ENCODE assay signal across 25 cellular contexts in the genomic region with DNA sequence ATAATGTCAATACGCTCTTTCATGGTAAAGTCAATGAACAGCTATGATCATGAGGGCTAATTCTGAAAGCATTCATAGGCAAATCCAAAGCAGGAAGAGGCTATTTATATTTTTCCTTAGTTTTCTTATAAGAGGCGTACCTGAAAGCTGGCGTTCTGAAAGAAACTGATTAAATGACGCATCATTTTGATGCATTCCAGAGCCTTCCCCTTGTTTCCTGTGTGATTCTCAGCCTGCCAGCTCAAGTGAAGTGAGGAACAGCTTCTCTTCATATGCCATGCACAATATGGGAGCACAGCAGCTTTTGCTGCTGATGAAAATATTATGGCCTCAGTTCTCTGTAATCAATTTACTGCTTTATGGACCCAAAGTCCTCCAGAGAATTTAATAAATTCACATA.
"Had no signal": no experiment of that assay in that cellular context is flagged by ENCODE, and none has a peak within 500 bp of the region (broad histone marks: within the 10 kb centered on the region; RNA-seq: fewer than 3 reads in every experiment).

No MANE protein-coding gene starts in this region.

- H3K79me2 ChIP-seq: hepatocyte had no signal

- H2AFZ ChIP-seq: hepatocyte had no signal

- H3K4me1 ChIP-seq: breast epithelium, uterus had no signal

- H3K4me2 ChIP-seq: hepatocyte had no signal

- H3K9me3 ChIP-seq: breast epithelium, esophagus muscularis mucosa, gastrocnemius medialis, thoracic aorta, uterus had no signal

- ATAC-seq: activated CD8-positive, alpha-beta T cell treated with anti-CD3 and anti-CD28 coated beads for 36 hours; activated naive CD8-positive, alpha-beta T cell treated with anti-CD3 and anti-CD28 coated beads, Interleukin-2, amount 50 U/mL, for 24 hours; activated T-cell treated with anti-CD3 and anti-CD28 coated beads, Interleukin-2, amount 50 U/mL, for 4 hours; activated T-helper 17 cell treated with anti-CD3 and anti-CD28 coated beads, Interleukin-2, amount 50 U/mL, for 72 hours; gastrocnemius medialis; left colon; right cardiac atrium; WTC11 had no signal

- H3K27me3 ChIP-seq: breast epithelium, esophagus muscularis mucosa, gastrocnemius medialis, hepatocyte, uterus had no signal

- DNase-seq: activated CD4-positive, alpha-beta T cell treated with anti-CD3 and anti-CD28 coated beads for 1 hour; activated CD4-positive, alpha-beta T cell treated with anti-CD3 and anti-CD28 coated beads, Interleukin-2, amount 50 U/mL, for 1 hour; activated CD8-positive, alpha-beta T cell treated with anti-CD3 and anti-CD28 coated beads for 36 hours; activated gamma-delta T cell treated with Interleukin-2 at 50 U/mL for 16 hours; activated naive CD4-positive, alpha-beta T cell treated with anti-CD3 and anti-CD28 coated beads, Interleukin-2, amount 50 U/mL, for 16 hours; activated naive CD8-positive, alpha-beta T cell treated with anti-CD3 and anti-CD28 coated beads, Interleukin-2, amount 50 U/mL, for 24 hours; activated T-cell treated with anti-CD3 and anti-CD28 coated beads, Interleukin-2, amount 50 U/mL, for 4 hours; central memory CD4-positive, alpha-beta T cell; endodermal cell; gastrocnemius medialis; left colon; mammary epithelial cell; posterior cingulate gyrus; right cardiac atrium; stimulated activated CD4-positive, alpha-beta T cell treated with anti-CD3 and anti-CD28 coated beads, Interleukin-15, amount 100 ng/mL, for 24 hours; stimulated activated CD4-positive, alpha-beta T cell treated with anti-CD3 and anti-CD28 coated beads, Interleukin-2, amount 100 ng/mL, for 24 hours; stimulated activated naive CD4-positive, alpha-beta T cell; trophoblast cell; uterus had no signal

- H3K4me3 ChIP-seq: breast epithelium, esophagus muscularis mucosa, gastrocnemius medialis, hepatocyte, thoracic aorta, uterus had no signal

- H3K27ac ChIP-seq: breast epithelium, esophagus muscularis mucosa, gastrocnemius medialis, hepatocyte, thoracic aorta, uterus had no signal

- H3K36me3 ChIP-seq: breast epithelium, esophagus muscularis mucosa, gastrocnemius medialis, thoracic aorta, uterus had no signal
